1 cellular context compared by ENCODE assay signal in the genomic region with DNA sequence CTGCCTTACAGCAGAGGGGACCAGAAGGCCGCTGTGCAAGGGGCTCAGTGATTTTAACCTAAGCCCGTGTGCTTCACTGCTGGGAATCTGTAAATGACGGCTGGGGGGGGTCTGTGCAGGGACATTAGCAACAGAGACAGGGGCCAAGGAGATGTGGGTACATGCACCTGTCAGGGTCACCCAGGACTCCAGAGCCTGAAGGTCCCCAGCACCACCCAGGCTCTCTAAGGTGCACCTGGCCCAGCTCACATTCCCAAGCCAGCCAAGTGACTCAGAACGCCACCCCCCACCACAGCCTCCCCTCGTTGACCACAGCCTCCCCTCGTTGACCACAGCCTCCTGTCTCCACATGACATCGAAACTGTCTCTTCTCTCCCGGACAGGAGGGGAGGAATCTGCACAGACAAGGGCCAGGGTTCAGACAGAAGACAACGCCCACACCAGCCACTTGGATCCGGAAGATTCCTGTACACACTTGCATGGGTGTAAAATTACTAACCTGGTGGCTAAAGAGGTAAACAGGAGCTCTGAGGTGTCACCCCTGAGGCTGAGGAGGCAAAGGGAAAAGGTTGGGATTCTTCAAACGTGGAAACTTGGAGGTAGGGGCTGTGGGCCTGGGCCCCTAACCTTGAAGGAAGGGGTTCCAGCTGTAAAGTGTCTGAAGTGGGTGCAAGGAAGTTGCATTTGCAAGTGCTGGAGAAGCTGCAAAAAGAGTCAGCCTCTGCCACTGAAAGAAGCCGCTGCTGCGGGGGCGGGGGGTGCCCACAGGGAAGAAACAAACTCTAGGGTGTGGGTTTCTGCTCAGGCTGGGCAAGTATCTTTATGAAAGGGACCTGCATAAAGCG.
TF ChIP-seq lines count a peak whose summit lies in the region.

No MANE protein-coding gene starts in this region.

TF ChIP-seq in HepG2, 621 proteins besides CTCF, POLR2A, EP300 and RAD21:
- TF ChIP-seq, protein P1, sequence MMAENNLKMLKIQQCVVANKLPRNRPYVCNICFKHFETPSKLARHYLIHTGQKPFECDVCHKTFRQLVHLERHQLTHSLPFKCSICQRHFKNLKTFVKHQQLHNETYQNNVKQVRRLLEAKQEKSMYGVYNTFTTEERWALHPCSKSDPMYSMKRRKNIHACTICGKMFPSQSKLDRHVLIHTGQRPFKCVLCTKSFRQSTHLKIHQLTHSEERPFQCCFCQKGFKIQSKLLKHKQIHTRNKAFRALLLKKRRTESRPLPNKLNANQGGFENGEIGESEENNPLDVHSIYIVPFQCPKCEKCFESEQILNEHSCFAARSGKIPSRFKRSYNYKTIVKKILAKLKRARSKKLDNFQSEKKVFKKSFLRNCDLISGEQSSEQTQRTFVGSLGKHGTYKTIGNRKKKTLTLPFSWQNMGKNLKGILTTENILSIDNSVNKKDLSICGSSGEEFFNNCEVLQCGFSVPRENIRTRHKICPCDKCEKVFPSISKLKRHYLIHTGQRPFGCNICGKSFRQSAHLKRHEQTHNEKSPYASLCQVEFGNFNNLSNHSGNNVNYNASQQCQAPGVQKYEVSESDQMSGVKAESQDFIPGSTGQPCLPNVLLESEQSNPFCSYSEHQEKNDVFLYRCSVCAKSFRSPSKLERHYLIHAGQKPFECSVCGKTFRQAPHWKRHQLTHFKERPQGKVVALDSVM (CRISPR knock-in tag; IDR thresholded peaks at IDR 0.05): 0 out of 2 replicates have a peak, but pooled peaks have one; percentile 25
- TF ChIP-seq HOXA3 (CRISPR knock-in tag; IDR thresholded peaks at IDR 0.05): 0 out of 2 replicates have a peak, but pooled peaks have one; percentile 17
- TF ChIP-seq, protein P2, sequence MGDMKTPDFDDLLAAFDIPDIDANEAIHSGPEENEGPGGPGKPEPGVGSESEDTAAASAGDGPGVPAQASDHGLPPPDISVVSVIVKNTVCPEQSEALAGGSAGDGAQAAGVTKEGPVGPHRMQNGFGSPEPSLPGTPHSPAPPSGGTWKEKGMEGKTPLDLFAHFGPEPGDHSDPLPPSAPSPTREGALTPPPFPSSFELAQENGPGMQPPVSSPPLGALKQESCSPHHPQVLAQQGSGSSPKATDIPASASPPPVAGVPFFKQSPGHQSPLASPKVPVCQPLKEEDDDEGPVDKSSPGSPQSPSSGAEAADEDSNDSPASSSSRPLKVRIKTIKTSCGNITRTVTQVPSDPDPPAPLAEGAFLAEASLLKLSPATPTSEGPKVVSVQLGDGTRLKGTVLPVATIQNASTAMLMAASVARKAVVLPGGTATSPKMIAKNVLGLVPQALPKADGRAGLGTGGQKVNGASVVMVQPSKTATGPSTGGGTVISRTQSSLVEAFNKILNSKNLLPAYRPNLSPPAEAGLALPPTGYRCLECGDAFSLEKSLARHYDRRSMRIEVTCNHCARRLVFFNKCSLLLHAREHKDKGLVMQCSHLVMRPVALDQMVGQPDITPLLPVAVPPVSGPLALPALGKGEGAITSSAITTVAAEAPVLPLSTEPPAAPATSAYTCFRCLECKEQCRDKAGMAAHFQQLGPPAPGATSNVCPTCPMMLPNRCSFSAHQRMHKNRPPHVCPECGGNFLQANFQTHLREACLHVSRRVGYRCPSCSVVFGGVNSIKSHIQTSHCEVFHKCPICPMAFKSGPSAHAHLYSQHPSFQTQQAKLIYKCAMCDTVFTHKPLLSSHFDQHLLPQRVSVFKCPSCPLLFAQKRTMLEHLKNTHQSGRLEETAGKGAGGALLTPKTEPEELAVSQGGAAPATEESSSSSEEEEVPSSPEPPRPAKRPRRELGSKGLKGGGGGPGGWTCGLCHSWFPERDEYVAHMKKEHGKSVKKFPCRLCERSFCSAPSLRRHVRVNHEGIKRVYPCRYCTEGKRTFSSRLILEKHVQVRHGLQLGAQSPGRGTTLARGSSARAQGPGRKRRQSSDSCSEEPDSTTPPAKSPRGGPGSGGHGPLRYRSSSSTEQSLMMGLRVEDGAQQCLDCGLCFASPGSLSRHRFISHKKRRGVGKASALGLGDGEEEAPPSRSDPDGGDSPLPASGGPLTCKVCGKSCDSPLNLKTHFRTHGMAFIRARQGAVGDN (CRISPR knock-in tag; IDR thresholded peaks at IDR 0.05): peak; percentile 51
- TF ChIP-seq, protein P3, sequence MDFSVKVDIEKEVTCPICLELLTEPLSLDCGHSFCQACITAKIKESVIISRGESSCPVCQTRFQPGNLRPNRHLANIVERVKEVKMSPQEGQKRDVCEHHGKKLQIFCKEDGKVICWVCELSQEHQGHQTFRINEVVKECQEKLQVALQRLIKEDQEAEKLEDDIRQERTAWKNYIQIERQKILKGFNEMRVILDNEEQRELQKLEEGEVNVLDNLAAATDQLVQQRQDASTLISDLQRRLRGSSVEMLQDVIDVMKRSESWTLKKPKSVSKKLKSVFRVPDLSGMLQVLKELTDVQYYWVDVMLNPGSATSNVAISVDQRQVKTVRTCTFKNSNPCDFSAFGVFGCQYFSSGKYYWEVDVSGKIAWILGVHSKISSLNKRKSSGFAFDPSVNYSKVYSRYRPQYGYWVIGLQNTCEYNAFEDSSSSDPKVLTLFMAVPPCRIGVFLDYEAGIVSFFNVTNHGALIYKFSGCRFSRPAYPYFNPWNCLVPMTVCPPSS (IDR thresholded peaks at IDR 0.05): no peak
